In the genomic region with DNA sequence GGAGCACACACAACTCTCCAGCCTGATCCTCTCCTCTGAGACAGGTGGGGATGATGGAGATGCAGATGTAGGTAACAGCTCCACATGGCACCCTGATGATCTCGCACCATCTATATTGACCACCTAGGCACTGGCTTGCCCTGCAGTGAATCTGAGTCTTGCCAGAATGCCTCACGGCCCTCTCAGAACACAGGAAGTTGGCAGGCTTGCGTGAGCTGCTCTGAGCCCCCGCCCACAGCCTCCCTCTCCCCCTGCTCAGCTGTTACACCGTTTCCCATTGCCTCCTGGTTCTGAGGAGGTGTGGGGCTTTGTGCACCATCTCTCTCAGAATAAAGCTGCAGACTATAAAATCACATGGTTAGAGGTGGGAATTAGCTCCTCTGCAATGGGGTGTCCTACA, we compare ENCODE assay signal across 22 cellular contexts.
"Had no signal": no experiment of that assay in that cellular context is flagged by ENCODE, and none has a peak within 500 bp of the region (broad histone marks: within the 10 kb centered on the region; RNA-seq: fewer than 3 reads in every experiment).

No MANE protein-coding gene starts in this region.

- H3K4me3 ChIP-seq: ascending aorta, colonic mucosa, lung, neural progenitor cell, stomach, upper lobe of left lung had no signal

- H3K27me3 Mint-ChIP-seq: activated CD8-positive, alpha-beta memory T cell treated with anti-CD3 and anti-CD28 coated beads, Interleukin-2, amount 10 ng/mL, durations not matched to agents 7 days and 5 days; central memory CD8-positive, alpha-beta T cell; progenitor cell of endocrine pancreas had no signal

- H3K27ac Mint-ChIP-seq: activated CD8-positive, alpha-beta memory T cell treated with anti-CD3 and anti-CD28 coated beads, Interleukin-2, amount 10 ng/mL, durations not matched to agents 7 days and 5 days; mesothelial cell of epicardium; neural progenitor cell; progenitor cell of endocrine pancreas had no signal

- H3K9me3 ChIP-seq: ascending aorta, colonic mucosa, stomach, upper lobe of left lung had no signal

- H3K36me3 ChIP-seq: ascending aorta, colonic mucosa, neural progenitor cell, stomach, upper lobe of left lung, WERI-Rb-1 had no signal

- DNase-seq: activated CD4-positive, alpha-beta T cell treated with anti-CD3 and anti-CD28 coated beads for 1 hour; activated CD4-positive, alpha-beta T cell treated with anti-CD3 and anti-CD28 coated beads, Interleukin-2, amount 50 U/mL, for 48 hours; activated CD8-positive, alpha-beta memory T cell treated with anti-CD3 and anti-CD28 coated beads, Interleukin-2, amount 10 ng/mL, durations not matched to agents 7 days and 5 days; activated effector memory CD4-positive, alpha-beta T cell treated with Interleukin-2 at 50 U/mL for 16 hours; colonic mucosa; foreskin keratinocyte; glutamatergic neuron; hippocampal formation; islet precursor cell; left colon; stimulated activated CD4-positive, alpha-beta T cell treated with anti-CD3 and anti-CD28 coated beads, Interleukin-12 subunit alpha, Interleukin-12 subunit beta, amount 100 ng/mL, for 4 hours; stimulated activated CD4-positive, alpha-beta T cell treated with anti-CD3 and anti-CD28 coated beads, Interleukin-1b, Interleukin-23, amount 100 ng/mL, for 48 hours; stomach; SW 1271; WERI-Rb-1 had no signal

- ATAC-seq: activated CD8-positive, alpha-beta memory T cell treated with anti-CD3 and anti-CD28 coated beads, Interleukin-2, amount 10 ng/mL, durations not matched to agents 7 days and 5 days; foreskin keratinocyte; left colon had no signal

- H3K4me1 ChIP-seq: ascending aorta, colonic mucosa, foreskin keratinocyte, neural progenitor cell, stomach, upper lobe of left lung had no signal

- H3K9me3 Mint-ChIP-seq: central memory CD8-positive, alpha-beta T cell; mesothelial cell of epicardium; neural progenitor cell had no signal

- H3K4me3 Mint-ChIP-seq: activated CD8-positive, alpha-beta memory T cell treated with anti-CD3 and anti-CD28 coated beads, Interleukin-2, amount 10 ng/mL, durations not matched to agents 7 days and 5 days; central memory CD8-positive, alpha-beta T cell; mesothelial cell of epicardium; neural progenitor cell had no signal

- H3K36me3 Mint-ChIP-seq: mesothelial cell of epicardium, neural progenitor cell had no signal

- H3K27ac ChIP-seq: ascending aorta, colonic mucosa, foreskin keratinocyte, neural progenitor cell, stomach, upper lobe of left lung, WERI-Rb-1 had no signal

- H3K4me1 Mint-ChIP-seq: central memory CD8-positive, alpha-beta T cell; mesothelial cell of epicardium; neural progenitor cell had no signal

- H3K27me3 ChIP-seq: ascending aorta, colonic mucosa, foreskin keratinocyte, neural progenitor cell, stomach, upper lobe of left lung had no signal
